4 cellular contexts compared by ENCODE assay signal in the genomic region with DNA sequence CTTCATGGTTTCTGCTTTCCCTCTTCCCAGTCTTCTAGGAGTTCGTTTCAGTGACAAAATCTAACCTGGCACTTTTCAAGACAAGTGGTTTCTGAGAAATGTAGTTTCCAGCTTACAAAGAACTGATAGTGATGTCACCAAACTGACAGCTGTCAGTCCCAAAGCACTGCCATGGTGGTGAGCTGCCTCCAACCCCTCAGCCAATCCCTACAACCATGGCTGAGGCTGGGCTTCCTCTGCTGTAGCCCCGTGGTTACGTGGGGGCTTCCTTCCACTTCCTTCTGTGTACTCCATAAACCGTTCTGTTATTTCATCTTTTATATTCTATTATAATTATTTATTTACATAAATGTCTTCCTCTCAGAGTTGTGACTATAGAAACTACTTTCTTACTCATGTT.
"Had no signal": no experiment of that assay in that cellular context is flagged by ENCODE, and none has a peak within 500 bp of the region (broad histone marks: within the 10 kb centered on the region; RNA-seq: fewer than 3 reads in every experiment).

No MANE protein-coding gene starts in this region.

- DNase-seq: H9, HCEC 1CT, IMR-90 had no signal

- H3K27ac Mint-ChIP-seq: GM23338, H9 had no signal

- H3K4me3 Mint-ChIP-seq: GM23338, H9 had no signal

- ATAC-seq: GM23338 had no signal

- H2AFZ ChIP-seq: GM23338 had no signal

- H3K4me3 ChIP-seq: GM23338 had no signal

- H3K4me2 ChIP-seq: GM23338 had no signal

- H3K9me3 Mint-ChIP-seq: GM23338 had no signal
